In genomic region chr14:64218344-64219240, GRCh38 we compare ENCODE assay signal across 2 cellular contexts.
TF ChIP-seq lines count a peak whose summit lies in the region.

No MANE protein-coding gene starts in this region.

TF ChIP-seq in GM12878, 131 proteins besides CTCF, POLR2A, EP300 and RAD21 (continues in another document):
- TF ChIP-seq ZBTB40 (IDR thresholded peaks at IDR 0.05; ENCODE audit: borderline replicate concordance) (no peak), BHLHE40 (IDR thresholded peaks at IDR 0.05; ENCODE audit: borderline replicate concordance in 1 of 2, low read depth in 2 of 2, low read length in 1 of 2) (no peak), SUZ12 (IDR thresholded peaks at IDR 0.05; ENCODE audit: unreplicated experiment) (no peak), IKZF1 (conservative IDR thresholded peaks at IDR 0.05) (no peak), ZNF687 (IDR thresholded peaks at IDR 0.05) (no peak), BCL11A (IDR thresholded peaks at IDR 0.05; ENCODE audit: low read depth, low read length) (0 out of 2 replicates have a peak, but pooled peaks have one; percentile 18), ZNF384 (IDR thresholded peaks at IDR 0.05; ENCODE audit: borderline replicate concordance, low read depth, low read length) (peak; percentile 65), BCLAF1 (IDR thresholded peaks at IDR 0.05) (no peak), PKNOX1 (IDR thresholded peaks at IDR 0.05) (peak; percentile 43; the same call in 1 of the 2 replicates), WRNIP1 (IDR thresholded peaks at IDR 0.05; ENCODE audit: borderline replicate concordance, low read depth, low read length) (no peak), TCF3 (IDR thresholded peaks at IDR 0.05; ENCODE audit: borderline replicate concordance, insufficient read depth, low read depth, low read length) (no peak), HCFC1 (IDR thresholded peaks at IDR 0.05; ENCODE audit: low read length) (no peak), CHD1 (IDR thresholded peaks at IDR 0.05; ENCODE audit: low read depth, low read length) (no peak), RCOR1 (conservative IDR thresholded peaks at IDR 0.05; ENCODE audit: low read depth, low read length) (no peak)

TF ChIP-seq in GM23338, 12 proteins besides CTCF, POLR2A, EP300 and RAD21:
- TF ChIP-seq ZNF462 (CRISPR knock-in tag; IDR thresholded peaks at IDR 0.05) (no peak), EZH2 (IDR thresholded peaks at IDR 0.05; ENCODE audit: low read depth, unreplicated experiment) (no peak), STAT1 (IDR thresholded peaks at IDR 0.05; ENCODE audit: unreplicated experiment) (no peak), REST (IDR thresholded peaks at IDR 0.05; ENCODE audit: unreplicated experiment) (no peak), JUNB (IDR thresholded peaks at IDR 0.05; ENCODE audit: unreplicated experiment) (no peak), NANOG (IDR thresholded peaks at IDR 0.05; ENCODE audit: borderline replicate concordance) (no peak), POLR2AphosphoS5 (IDR thresholded peaks at IDR 0.05; ENCODE audit: low read depth) (no peak), ZNF331 (CRISPR knock-in tag; IDR thresholded peaks at IDR 0.05; ENCODE audit: low read depth) (no peak), ETS1 (IDR thresholded peaks at IDR 0.05) (no peak), EZH2phosphoT487 (IDR thresholded peaks at IDR 0.05; ENCODE audit: unreplicated experiment) (no peak), CREB1 (CRISPR knock-in tag; IDR thresholded peaks at IDR 0.05; ENCODE audit: low read depth) (no peak), ZNF114 (CRISPR knock-in tag; IDR thresholded peaks at IDR 0.05) (no peak)
